9 cellular contexts compared by ENCODE assay signal in the genomic region with DNA sequence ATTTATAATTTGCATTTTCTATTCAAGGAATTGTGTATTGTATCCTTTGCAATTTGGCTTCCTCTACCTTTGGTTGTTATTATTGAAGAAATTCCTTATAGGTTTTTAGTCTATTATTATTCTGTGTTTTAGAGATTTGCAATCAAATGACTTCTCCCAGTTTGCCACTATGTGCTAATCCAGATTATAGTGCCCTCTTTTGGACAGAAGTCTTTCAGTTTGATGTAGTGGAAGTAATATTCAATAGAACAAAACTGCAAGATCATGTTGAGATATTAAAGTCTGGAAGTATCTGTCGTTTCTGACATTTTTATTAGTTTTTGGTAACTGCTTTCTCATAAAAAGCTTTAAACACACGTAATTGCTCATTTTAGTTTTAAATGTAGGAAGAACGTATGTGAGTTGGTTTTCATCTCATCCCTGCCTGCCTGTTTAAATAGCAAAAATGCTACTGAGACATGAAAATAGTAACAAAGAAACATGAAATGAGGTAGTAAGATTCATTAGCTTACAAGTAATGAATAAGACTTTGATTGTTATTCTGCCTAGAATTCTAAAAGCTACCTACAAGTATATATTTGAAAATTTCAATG.
DNase-seq lines count a peak whose midpoint lies in the region; ATAC-seq and TF ChIP-seq lines count a peak whose summit lies in the region.
"Had no signal": no experiment of that assay in that cellular context is flagged by ENCODE, and none has a peak within 500 bp of the region (broad histone marks: within the 10 kb centered on the region; RNA-seq: fewer than 3 reads in every experiment).

No MANE protein-coding gene starts in this region.

- H3K27me3 ChIP-seq in ACC112 (ENCODE audit: insufficient read depth, low read length), result no peaks in the 10 kb centered on the region
- no peaks in the 10 kb centered on the region for H3K27me3 ChIP-seq in RWPE2 (ENCODE audit: insufficient read depth, poor library complexity, severe bottlenecking)
- H3K27me3 ChIP-seq: vagina had no signal

- peak overlapping the region; percentile 23; the same call in 1 of the 2 replicates for H3K27ac ChIP-seq in ACC112 (ENCODE audit: low read depth, low read length)
- no peak overlapping the region for H3K27ac ChIP-seq in RWPE2 (ENCODE audit: poor library complexity, severe bottlenecking)
- H3K27ac ChIP-seq: vagina had no signal

- H3K4me3 ChIP-seq in ACC112 (ENCODE audit: low read depth, low read length), result no peak overlapping the region
- no peak overlapping the region for H3K4me3 ChIP-seq in GM12864 (ENCODE audit: low read depth, low read length)
- no peak overlapping the region for H3K4me3 ChIP-seq in RWPE2 (ENCODE audit: severe bottlenecking)
- H3K4me3 ChIP-seq: vagina had no signal

- H3K79me2 ChIP-seq in ACC112 (ENCODE audit: control insufficient read depth, insufficient read depth, low read length, unreplicated experiment), result no peaks in the 10 kb centered on the region

- H2AFZ ChIP-seq in ACC112 (ENCODE audit: low read length, unreplicated experiment), result no peak overlapping the region

- ATAC-seq in RWPE2 (ENCODE audit: low read depth), result peak; percentile 55; the same call in 2 of the 3 replicates
- no peak for ATAC-seq in GM21367 (IDR thresholded peaks at IDR 0.05; ENCODE audit: unreplicated experiment)
- no peak for ATAC-seq in HG02981 (IDR thresholded peaks at IDR 0.05; ENCODE audit: unreplicated experiment)

- H3K4me1 ChIP-seq in ACC112 (ENCODE audit: control insufficient read depth, insufficient read depth, low read length, unreplicated experiment) (peaks cover 36% of the 10 kb centered on the region), RWPE2 (ENCODE audit: insufficient read depth, poor library complexity, severe bottlenecking) (peaks cover 23% of the 10 kb centered on the region)

- no peak for DNase-seq in GM12864 (ENCODE audit: low read depth)
- no peak for DNase-seq in RWPE2 (ENCODE audit: low spot score)
- peak; percentile 20 for DNase-seq in globus pallidus (ENCODE audit: low spot score)
- no peak for DNase-seq in DMS79 (lab: John Stamatoyannopoulos, UW)
- no peak for DNase-seq in activated CD4-positive, alpha-beta T cell treated with anti-CD3 and anti-CD28 coated beads, Interleukin-2, amount 50 U/mL, for 1 hour

- TF ChIP-seq CTCF in GM12864 (IDR thresholded peaks at IDR 0.05; ENCODE audit: low read depth, low read length, missing control alignments) (peak; percentile 9), RWPE2 (IDR thresholded peaks at IDR 0.05; ENCODE audit: poor library complexity, severe bottlenecking) (peak; percentile 74)

- H3K36me3 ChIP-seq in ACC112 (ENCODE audit: insufficient read depth, low read length) (peaks cover 29% of the 10 kb centered on the region), RWPE2 (ENCODE audit: low read depth) (peaks cover 88% of the 10 kb centered on the region)

- H3K9me3 ChIP-seq in RWPE2 (ENCODE audit: severe bottlenecking), result no peaks in the 10 kb centered on the region
- H3K9me3 ChIP-seq: vagina had no signal
